In the genomic region with DNA sequence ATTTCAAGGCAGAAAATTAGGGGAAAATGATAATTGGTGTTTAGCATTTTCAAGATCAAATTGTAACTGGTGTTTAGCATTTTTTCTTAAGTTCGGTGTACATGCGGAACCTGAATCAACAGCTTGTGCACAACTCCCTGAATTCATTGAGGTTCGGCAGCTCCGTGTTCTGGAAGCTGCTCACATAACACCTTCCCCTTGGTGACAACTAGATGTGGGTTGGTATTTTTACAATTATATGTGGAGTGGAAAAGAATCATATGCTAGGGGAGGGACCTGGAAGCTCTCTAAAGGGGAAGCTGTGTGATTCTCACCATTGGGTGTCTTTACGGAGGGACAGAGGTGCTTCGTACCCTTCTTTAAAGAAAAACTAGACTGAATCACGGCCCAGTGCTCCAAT, we compare ENCODE assay signal across 17 cellular contexts.
DNase-seq lines count a peak whose midpoint lies in the region; ATAC-seq and TF ChIP-seq lines count a peak whose summit lies in the region.
"Had no signal": no experiment of that assay in that cellular context is flagged by ENCODE, and none has a peak within 500 bp of the region (broad histone marks: within the 10 kb centered on the region; RNA-seq: fewer than 3 reads in every experiment).

No MANE protein-coding gene starts in this region.

- DNase-seq in Right ventricle myocardium inferior (ENCODE audit: missing footprints) (no peak), right atrium auricular region (ENCODE audit: low spot score) (no peak), caudate nucleus (lab: John Stamatoyannopoulos, UW) (peak in 7 of 61 donors; percentile 3 to 58 (median 23)), left ventricle myocardium inferior (no peak), middle frontal gyrus (ENCODE audit: extremely low spot score, low spot score) (peak; percentile 53), HCEC 1CT (no peak)
- DNase-seq in stimulated activated naive CD8-positive, alpha-beta T cell treated with anti-CD3 and anti-CD28 coated beads, Interleukin-15, Interleukin-2, amounts not matched to agents 100 U/mL and 50 U/mL, for 24 hours, result no peak
- DNase-seq: AML-193; Caco-2; CD4-positive, alpha-beta T cell; H9; IMR-90 had no signal

- peak; percentile 58 for ATAC-seq in Right ventricle myocardium inferior
- ATAC-seq in stimulated activated naive CD8-positive, alpha-beta T cell treated with anti-CD3 and anti-CD28 coated beads, Interleukin-15, Interleukin-2, amounts not matched to agents 100 U/mL and 50 U/mL, for 24 hours, result no peak
- ATAC-seq in GM19328 (IDR thresholded peaks at IDR 0.05; ENCODE audit: unreplicated experiment), result no peak
- ATAC-seq: A549 had no signal

- H3K4me1 ChIP-seq in right atrium auricular region (peaks cover 0 to 29% of the 10 kb centered on the region in 2 donors), left ventricle myocardium inferior (peaks cover 35% of the 10 kb centered on the region)
- H3K4me1 ChIP-seq: A549, Caco-2 had no signal

- H3K36me3 ChIP-seq in right atrium auricular region, result no peaks in the 10 kb centered on the region
- H3K36me3 ChIP-seq in left ventricle myocardium inferior, result no peaks in the 10 kb centered on the region

- intact Hi-C loops in Right ventricle myocardium inferior (cut with DNase I), result loop anchor here (10.0 kb wide), 1 partner anchor 104 kb away; no protein-coding TSS in a partner anchor
- intact Hi-C loops in left ventricle myocardium inferior (cut with micrococcal nuclease), result no loop called here

- H3K9me3 ChIP-seq in right atrium auricular region, result no peaks in the 10 kb centered on the region
- no peaks in the 10 kb centered on the region for H3K9me3 ChIP-seq in left ventricle myocardium inferior (replicated peaks)
- H3K9me3 ChIP-seq: A549, Caco-2 had no signal

- TF ChIP-seq CTCF in right atrium auricular region (IDR thresholded peaks at IDR 0.05) (no peak), left ventricle myocardium inferior (IDR thresholded peaks at IDR 0.05; ENCODE audit: borderline replicate concordance) (no peak)

- no peak overlapping the region for H3K27ac ChIP-seq in right atrium auricular region
- peak overlapping the region; percentile 59 for H3K27ac ChIP-seq in caudate nucleus (ENCODE audit: low read depth, low read length)
- no peak overlapping the region for H3K27ac ChIP-seq in left ventricle myocardium inferior (replicated peaks)
- H3K27ac ChIP-seq: 22Rv1, A549, C4-2B, HL-60 had no signal

- H3K4me3 ChIP-seq in right atrium auricular region, result no peak overlapping the region
- peak overlapping the region; percentile 4 for H3K4me3 ChIP-seq in left ventricle myocardium inferior
- H3K4me3 ChIP-seq: A549 had no signal

- H3K27me3 ChIP-seq in right atrium auricular region (no peaks in the 10 kb centered on the region), left ventricle myocardium inferior (ENCODE audit: low read depth) (no peaks in the 10 kb centered on the region)
